6 cellular contexts compared by ENCODE assay signal in the genomic region with DNA sequence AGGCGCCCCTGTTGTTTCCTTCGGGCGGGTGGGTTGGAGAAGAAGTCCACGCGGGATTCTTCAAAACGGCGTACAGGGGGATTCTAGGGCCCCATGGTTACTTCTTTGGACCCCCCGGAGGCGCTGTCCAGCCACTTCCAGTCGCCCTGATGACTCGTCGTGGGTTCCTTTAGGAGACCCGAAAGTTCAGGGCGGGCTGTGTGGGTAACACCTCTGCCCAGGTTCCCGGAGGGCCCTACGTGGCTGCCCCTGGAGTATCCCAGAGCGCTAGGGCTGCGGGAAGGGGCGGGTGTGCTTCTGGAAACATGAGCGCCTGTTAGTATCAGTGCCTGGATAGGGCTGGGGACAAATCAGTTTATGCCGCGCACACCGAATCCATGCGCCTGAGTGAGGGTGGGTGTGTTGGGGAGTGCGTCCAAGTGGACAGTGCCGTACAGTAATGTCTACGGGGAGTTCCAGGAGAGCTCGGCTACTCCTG. TPM values are rescaled to one million over a fixed set of nuclear protein-coding genes. Genes with fewer than 3 reads are reported as not detected.
A peak's percentile ranks its signal among the peaks of the same experiment; 100 is the strongest.
DNase-seq lines count a peak whose midpoint lies in the region; ATAC-seq and TF ChIP-seq lines count a peak whose summit lies in the region.

No MANE protein-coding gene starts in this region.

- WGBS in stomach, 5 donors = 2 to 6% (median 5%) methylated on average over 22 to 28 of the region's 28 CpGs

- intact Hi-C loops in stomach (cut with DNase I; ENCODE audit: low total_unique reads) = no loop called here

- H3K4me2 ChIP-seq in GM23338 = peak overlapping the region; percentile 81

- no peak overlapping the region for H2AFZ ChIP-seq in GM23338

- DNase-seq in GM23338 (ENCODE audit: low spot score) = peak; percentile 57
- DNase-seq in SK-N-DZ (ENCODE audit: low spot score) = peak; percentile 76
- DNase-seq in fibroblast of villous mesenchyme (ENCODE audit: low read depth) = peak; percentile 62
- no peak for DNase-seq in stomach
- no peak for DNase-seq in left lobe of liver (ENCODE audit: low spot score)
- no peak for DNase-seq in mesenteric fat pad (ENCODE audit: low spot score)

- H3F3A ChIP-seq in GM23338 (replicated peaks; ENCODE audit: low read depth) = peaks cover 9% of the 10 kb centered on the region; the same call in 1 of the 2 replicates

- no peak for TF ChIP-seq EP300 in stomach (IDR thresholded peaks at IDR 0.05)

- no peaks in the 10 kb centered on the region for H3K79me2 ChIP-seq in GM23338 (replicated peaks; ENCODE audit: insufficient read depth)

- H3K9me3 Mint-ChIP-seq in GM23338 = no peaks in the 10 kb centered on the region; the same call in 2 of the 3 replicates

- no peaks in the 10 kb centered on the region; the same call in 2 of the 3 replicates for H3K4me1 Mint-ChIP-seq in GM23338

- TF ChIP-seq POLR2A in stomach (IDR thresholded peaks at IDR 0.05) = no peak

- H3K27ac Mint-ChIP-seq in GM23338 = no peak overlapping the region

- H3K27ac ChIP-seq in GM23338 (ENCODE audit: low read depth) (no peak overlapping the region), stomach (peak overlapping the region; percentile 84 to 94 (median 90))

- H3K27me3 ChIP-seq in GM23338 (ENCODE audit: insufficient read depth) = peaks cover 93% of the 10 kb centered on the region
- H3K27me3 ChIP-seq in stomach = peaks cover 0 to 91% (median 72%) of the 10 kb centered on the region in 3 donors

- no peak for TF ChIP-seq CTCF in GM23338 (conservative IDR thresholded peaks at IDR 0.05; ENCODE audit: low read depth in 2 of 2)
- TF ChIP-seq CTCF in fibroblast of villous mesenchyme (IDR thresholded peaks at IDR 0.05; ENCODE audit: insufficient read depth, low read depth, low read length) = no peak
- TF ChIP-seq CTCF in stomach (IDR thresholded peaks at IDR 0.05) = no peak

- H3K4me3 Mint-ChIP-seq in GM23338 = peak overlapping the region; percentile 57

- no peaks in the 10 kb centered on the region for H3K9me2 ChIP-seq in GM23338 (ENCODE audit: insufficient read depth)

- peaks cover 62% of the 10 kb centered on the region for H3K27me3 Mint-ChIP-seq in GM23338 (ENCODE audit: insufficient read depth, low read depth, poor library complexity)

- peak overlapping the region; percentile 59 for H3K4me3 ChIP-seq in GM23338
- peak overlapping the region; percentile 68 for H3K4me3 ChIP-seq in fibroblast of villous mesenchyme (ENCODE audit: low read depth, low read length)
- H3K4me3 ChIP-seq in stomach = peak overlapping the region; percentile 57 to 69 (median 64)

- peaks cover 6% of the 10 kb centered on the region; the same call in 1 of the 2 replicates for H3K4me1 ChIP-seq in GM23338 (ENCODE audit: insufficient read depth)
- H3K4me1 ChIP-seq in stomach = peaks cover 68 to 86% (median 80%) of the 10 kb centered on the region in 4 donors

- no peaks in the 10 kb centered on the region; the same call in 1 of the 2 replicates for H4K20me1 ChIP-seq in GM23338 (replicated peaks; ENCODE audit: insufficient read depth)

- peak; percentile 4 for ATAC-seq in GM23338
- no peak for ATAC-seq in left lobe of liver

- no peaks in the 10 kb centered on the region for H3K36me3 ChIP-seq in GM23338 (ENCODE audit: insufficient read depth)
- peaks cover 0 to 4% (median 0%) of the 10 kb centered on the region in 4 donors for H3K36me3 ChIP-seq in stomach

- H3K9me3 ChIP-seq in stomach = no peaks in the 10 kb centered on the region

- no peaks in the 10 kb centered on the region; the same call in 2 of the 3 replicates for H3K36me3 Mint-ChIP-seq in GM23338 (ENCODE audit: low read depth)

TF ChIP-seq in GM23338, 12 proteins besides CTCF, POLR2A, EP300 and RAD21:
- peak; percentile 52 for TF ChIP-seq EZH2 (IDR thresholded peaks at IDR 0.05; ENCODE audit: low read depth, unreplicated experiment)
- no peak for TF ChIP-seq EZH2phosphoT487 (IDR thresholded peaks at IDR 0.05; ENCODE audit: unreplicated experiment)

RNA-seq across cellular contexts. Expression of a gene that starts 0.6 kb away (rescaled TPM):
- 0.17 TPM in 1 of 2 replicates, not detected in the other for total RNA-seq in GM23338 (2014; rRNA removed; shearing (Covaris generic))
- polyA plus RNA-seq in GM23338 (2016; fragmentation: Nextera tagmentation; extraction: Ambion mirVana) (0.23 and 0.26 TPM in 2 replicates), stomach (10 to 100 TPM in 1 of 3 donors, 1 to 10 TPM in 2; 1.5 to 11.2 (median 6.2) TPM)
- 0.89 and 4.4 TPM in 2 replicates for polyA plus RNA-seq in SK-N-DZ (2014; cell fraction: cytosol; rRNA removed)
- polyA plus RNA-seq in SK-N-DZ (2014; cell fraction: nucleus; rRNA removed) = 9.0 and 14.7 TPM in 2 replicates
- total RNA-seq in fibroblast of villous mesenchyme (81.6 and 102 TPM in 2 replicates), stomach (100 to 1,000 TPM in 1 of 5 donors, 10 to 100 TPM in 1, 1 to 10 TPM in 3; 7.6 to 107 (median 9.4) TPM), left lobe of liver (9.9 TPM), mesenteric fat pad (34.4 TPM)

RNA-seq across cellular contexts. Expression of a gene that starts 12.5 kb away (rescaled TPM):
- total RNA-seq in GM23338 (2014; rRNA removed; shearing (Covaris generic)) = 21.3 and 24.8 TPM in 2 replicates
- 14.9 and 15.9 TPM in 2 replicates for polyA plus RNA-seq in GM23338 (2016; fragmentation: Nextera tagmentation; extraction: Ambion mirVana)
- polyA plus RNA-seq in SK-N-DZ (2014; cell fraction: cytosol; rRNA removed) = 40.6 and 46.7 TPM in 2 replicates
- polyA plus RNA-seq in SK-N-DZ (2014; cell fraction: nucleus; rRNA removed) = 28.2 and 44.6 TPM in 2 replicates
- 48.4 and 61.8 TPM in 2 replicates for total RNA-seq in fibroblast of villous mesenchyme
- total RNA-seq in stomach = 10 to 100 TPM in 3 of 5 donors, 1 to 10 TPM in 1, not detected in 1; 3.1 to 31.9 (median 17.3) TPM
- polyA plus RNA-seq in stomach = 10 to 100 TPM; 60.3 to 83.4 (median 66.7) TPM
- 15.3 TPM for total RNA-seq in left lobe of liver
- total RNA-seq in mesenteric fat pad = 23.6 TPM

RNA-seq across cellular contexts. Expression of a gene that starts 24.3 kb away (rescaled TPM):
- 22.3 and 28.2 TPM in 2 replicates for total RNA-seq in GM23338 (2014; rRNA removed; shearing (Covaris generic))
- polyA plus RNA-seq in GM23338 (2016; fragmentation: Nextera tagmentation; extraction: Ambion mirVana) = 9.0 and 11.8 TPM in 2 replicates
- polyA plus RNA-seq in SK-N-DZ (2014; cell fraction: cytosol; rRNA removed) = 48.4 and 48.9 TPM in 2 replicates
- 129 and 146 TPM in 2 replicates for polyA plus RNA-seq in SK-N-DZ (2014; cell fraction: nucleus; rRNA removed)
- 45.1 and 58.7 TPM in 2 replicates for total RNA-seq in fibroblast of villous mesenchyme
- total RNA-seq in stomach = 100 to 1,000 TPM in 2 of 5 donors, 10 to 100 TPM in 3; 26.1 to 188 (median 95.0) TPM
- polyA plus RNA-seq in stomach = 10 to 100 TPM; 11.6 to 27.9 (median 17.7) TPM
- 38.8 TPM for total RNA-seq in left lobe of liver
- 35.6 TPM for total RNA-seq in mesenteric fat pad

RNA-seq across cellular contexts. Expression of a gene that starts 29.2 kb away (rescaled TPM):
- total RNA-seq in GM23338 (2014; rRNA removed; shearing (Covaris generic)) = 0.17 TPM in 1 of 2 replicates, not detected in the other
- not detected in 2 replicates for polyA plus RNA-seq in GM23338 (2016; fragmentation: Nextera tagmentation; extraction: Ambion mirVana)
- not detected in 2 replicates for polyA plus RNA-seq in SK-N-DZ (2014; cell fraction: cytosol; rRNA removed)
- polyA plus RNA-seq in SK-N-DZ (2014; cell fraction: nucleus; rRNA removed) = 0.34 TPM in 1 of 2 replicates, not detected in the other
- total RNA-seq in fibroblast of villous mesenchyme = 0.43 TPM in 1 of 2 replicates, not detected in the other
- under 1 TPM in 2 of 5 donors, not detected in 3; 0.58 to 0.92 TPM for total RNA-seq in stomach
- polyA plus RNA-seq in stomach = under 1 TPM in 2 of 3 donors, not detected in 1; 0.50 to 0.85 TPM
- 1.8 TPM for total RNA-seq in left lobe of liver
- 11.2 TPM for total RNA-seq in mesenteric fat pad

Comparison
In these comparisons a context has a peak if more than half of its experiments do, and no peak if none do; other contexts are left out.
1. DNase-seq: peak in GM23338 (single experiment), SK-N-DZ (single experiment) and fibroblast of villous mesenchyme (single experiment); none in stomach (single experiment), left lobe of liver (single experiment) and mesenteric fat pad (single experiment).
2. Peak in every context shown above with its lines, with median percentiles within 50 percentile points of each other: H3K4me3 ChIP-seq.